In the genomic region with DNA sequence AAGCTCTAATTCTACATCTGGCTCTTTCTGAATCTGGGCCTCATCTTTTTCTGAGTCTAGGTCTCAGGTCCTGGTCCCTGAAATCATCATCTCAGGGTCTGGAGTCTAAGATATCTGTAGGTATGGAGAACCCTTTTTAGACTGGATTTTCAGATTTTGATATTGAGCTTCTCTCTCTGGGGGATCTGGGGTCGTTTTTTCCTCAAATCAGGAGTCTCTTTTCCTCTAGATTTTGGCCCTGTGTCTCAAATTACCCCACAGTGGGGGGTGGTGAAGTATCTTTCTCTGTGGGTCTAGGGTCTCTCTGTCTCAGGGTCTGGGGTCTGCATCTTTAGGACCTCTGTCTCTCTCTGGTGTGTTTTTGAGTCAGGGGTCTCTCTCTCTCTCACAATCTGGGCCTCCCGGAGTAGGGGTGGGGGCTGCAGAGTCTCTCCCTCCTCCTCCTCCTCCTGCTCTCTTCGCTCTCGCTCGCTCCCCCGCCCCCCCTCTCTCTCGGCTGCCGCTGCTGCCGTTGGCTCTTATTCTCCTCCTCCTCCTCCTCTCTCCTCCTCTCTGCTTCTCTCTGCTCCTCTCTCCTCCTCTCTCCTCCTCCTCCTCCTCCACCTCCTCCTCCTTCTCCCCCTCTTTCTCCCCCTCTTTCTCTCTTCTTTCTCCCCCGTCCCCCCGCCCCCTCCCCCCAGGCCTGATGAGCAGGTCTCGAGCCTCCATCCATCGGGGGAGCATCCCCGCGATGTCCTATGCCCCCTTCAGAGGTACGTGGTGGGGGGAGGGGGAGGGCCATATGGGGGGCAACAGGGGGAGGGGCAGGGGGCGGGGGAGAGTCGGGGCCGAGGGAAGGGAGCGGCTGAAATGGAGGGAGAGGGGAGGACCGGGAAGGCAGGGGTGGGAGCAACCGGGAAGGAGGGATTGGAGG, we compare ENCODE assay signal across 8 cellular contexts. TPM values are rescaled to one million over a fixed set of nuclear protein-coding genes. Genes with fewer than 3 reads are reported as not detected.
A peak's percentile ranks its signal among the peaks of the same experiment; 100 is the strongest.
DNase-seq lines count a peak whose midpoint lies in the region; ATAC-seq, FAIRE-seq and TF ChIP-seq lines count a peak whose summit lies in the region.

Gene SYNGAP1 (plus strand): TSS at position 486 of the 913 bp plus-strand sequence. CDS start 200 bp downstream, at position 686.

- H3K36me3 ChIP-seq in HepG2 (replicated peaks in 1 of 2; ENCODE audit: control insufficient read depth in 1 of 2, insufficient read depth in 2 of 2, low read length in 2 of 2): peaks cover 7 to 10% of the 10 kb centered on the region in 2 experiments

- POLR2A ChIA-PET in T-cell (lab: Charles Lee): interaction anchor here in 1 of 2 donors (0.6 to 1.2 kb wide), 3 partner anchors 107 to 151 kb away, joined by 3 to 4 read pairs (median 3); no protein-coding TSS in a partner anchor
- POLR2A ChIA-PET in HepG2 (lab: Yijun Ruan, JAX): interaction anchor here (0.6 to 2.7 kb wide), 4 partner anchors 10 to 107 kb away, joined by 3 to 23 read pairs (median 6); no protein-coding TSS in a partner anchor

- H3K27ac Mint-ChIP-seq in T-cell (peak within 1 kb of the TSS; percentile 96 to 99), chondrocyte (ENCODE audit: unreplicated experiment) (peak within 1 kb of the TSS; percentile 99)
- peak within 1 kb of the TSS; percentile 99 for H3K27ac Mint-ChIP-seq in stimulated activated naive B cell treated with anti-CD40 and anti-IgM and Interleukin-4, amounts not matched to agents 10 μg/mL and 1 μg/mL and 100 μg/mL, for 72 hours

- intact Hi-C loops in HepG2 (cut with micrococcal nuclease; ENCODE audit: unreplicated experiment): no loop called here

- H3K79me2 ChIP-seq in HepG2 (ENCODE audit: insufficient read depth, low read length): peaks cover 21% of the 10 kb centered on the region

- H2AFZ ChIP-seq in HepG2 (ENCODE audit: low read length): peak within 1 kb of the TSS; percentile 33

- 27% methylated on average over 22 of the region's 22 CpGs for WGBS in HepG2 (ENCODE audit: low lambda C conversion rate)

- no peaks in the 10 kb centered on the region for H3K9me3 ChIP-seq in HepG2 (ENCODE audit: low read length)

- FAIRE-seq in HepG2 (lab: Jason Lieb, UNC): no peak

- H4K20me1 ChIP-seq in HepG2 (ENCODE audit: insufficient read depth, low read length): no peaks in the 10 kb centered on the region

- H3K9ac ChIP-seq in HepG2 (ENCODE audit: insufficient read depth, low read depth, low read length): peak within 1 kb of the TSS; percentile 74; the same call in 1 of the 2 replicates

- peak within 1 kb of the TSS; percentile 97 for H3K4me2 ChIP-seq in HepG2 (ENCODE audit: low read depth, low read length)

- TF ChIP-seq CTCF in chondrocyte (IDR thresholded peaks at IDR 0.05) (no peak), HepG2 (CRISPR knock-in tag; IDR thresholded peaks at IDR 0.05) (no peak)

- H3K27ac ChIP-seq in HepG2 (ENCODE audit: extremely low read length, insufficient read depth, low read length): no peak within 1 kb of the TSS

- peaks cover 2 to 35% of the 10 kb centered on the region in 2 experiments; a peak in 3 of 5 replicates for H3K27me3 ChIP-seq in HepG2 (ENCODE audit: control insufficient read depth in 1 of 2, insufficient read depth in 2 of 2, low read length in 2 of 2)

- H3K4me1 Mint-ChIP-seq in T-cell (peaks cover 59 to 84% (median 74%) of the 10 kb centered on the region in 3 donors), chondrocyte (ENCODE audit: low read depth) (peaks cover 70% of the 10 kb centered on the region)
- H3K4me1 Mint-ChIP-seq in stimulated activated naive B cell treated with anti-CD40 and anti-IgM and Interleukin-4, amounts not matched to agents 10 μg/mL and 1 μg/mL and 100 μg/mL, for 72 hours: peaks cover 47 to 59% of the 10 kb centered on the region in 2 donors

- in situ Hi-C loops in HepG2 (cut with HindIII; ENCODE audit: extremely low pct_ligation_motif_present, low pct_unique_long_range_greater_than_20kb): loop anchor here (10.0 to 25.0 kb wide), 2 partner anchors 133 to 215 kb away; partner anchors contain the start of genes B3GALT4, HSD17B8, PFDN6 and RGL2

- CTCF ChIA-PET in T-cell (lab: Charles Lee) (interaction anchor here in 1 of 2 donors (1.1 kb wide), 1 partner anchor 29 kb away, joined by 3 read pairs; no protein-coding TSS in a partner anchor), HepG2 (lab: Yijun Ruan, JAX; ENCODE audit: low intra/inter-chr PET ratio, low total read pairs) (no interaction called here)

- no peak for ATAC-seq in T-cell (replicated peaks in 1 of 4)
- no peak for ATAC-seq in HepG2
- ATAC-seq in stimulated activated naive B cell treated with anti-CD40 and anti-IgM and Interleukin-4, amounts not matched to agents 10 μg/mL and 1 μg/mL and 100 μg/mL, for 72 hours (replicated peaks): no peak
- ATAC-seq in GM21367 (IDR thresholded peaks at IDR 0.05; ENCODE audit: unreplicated experiment): no peak

- H3K27me3 Mint-ChIP-seq in T-cell (no peaks in the 10 kb centered on the region), chondrocyte (ENCODE audit: low read depth) (no peaks in the 10 kb centered on the region)
- H3K27me3 Mint-ChIP-seq in stimulated activated naive B cell treated with anti-CD40 and anti-IgM and Interleukin-4, amounts not matched to agents 10 μg/mL and 1 μg/mL and 100 μg/mL, for 72 hours: no peaks in the 10 kb centered on the region

- H3K4me3 Mint-ChIP-seq in T-cell (peak within 1 kb of the TSS; percentile 92 to 94 (median 94)), chondrocyte (ENCODE audit: unreplicated experiment) (peak within 1 kb of the TSS; percentile 99)
- H3K4me3 Mint-ChIP-seq in stimulated activated naive B cell treated with anti-CD40 and anti-IgM and Interleukin-4, amounts not matched to agents 10 μg/mL and 1 μg/mL and 100 μg/mL, for 72 hours: peak within 1 kb of the TSS; percentile 97 to 98

- no peaks in the 10 kb centered on the region for H3K9me3 Mint-ChIP-seq in T-cell
- H3K9me3 Mint-ChIP-seq in chondrocyte (ENCODE audit: low read depth): no peaks in the 10 kb centered on the region
- peaks cover 4 to 5% of the 10 kb centered on the region in 2 donors for H3K9me3 Mint-ChIP-seq in stimulated activated naive B cell treated with anti-CD40 and anti-IgM and Interleukin-4, amounts not matched to agents 10 μg/mL and 1 μg/mL and 100 μg/mL, for 72 hours

- H3K36me3 Mint-ChIP-seq in T-cell: peaks cover 13% of the 10 kb centered on the region
- peaks cover 12% of the 10 kb centered on the region for H3K36me3 Mint-ChIP-seq in chondrocyte (ENCODE audit: low read depth)
- peaks cover 14 to 31% of the 10 kb centered on the region in 2 donors for H3K36me3 Mint-ChIP-seq in stimulated activated naive B cell treated with anti-CD40 and anti-IgM and Interleukin-4, amounts not matched to agents 10 μg/mL and 1 μg/mL and 100 μg/mL, for 72 hours

- TF ChIP-seq EP300 in HepG2 (IDR thresholded peaks at IDR 0.05; ENCODE audit: low read depth in 2 of 2, low read length in 2 of 2) (no peak), HepG2 (CRISPR knock-in tag; IDR thresholded peaks at IDR 0.05; ENCODE audit: borderline replicate concordance) (no peak)

- H3K4me3 ChIP-seq in HepG2 (replicated peaks in 1 of 3; ENCODE audit: insufficient read depth in 1 of 3, low read depth in 2 of 3, low read length in 3 of 3): peak within 1 kb of the TSS in 1 of 3 experiments; percentile 96; a peak in 1 of 6 replicates

- no peak for TF ChIP-seq RAD21 in HepG2 (CRISPR knock-in tag; IDR thresholded peaks at IDR 0.05)

- no peak for TF ChIP-seq POLR2A in HepG2 (IDR thresholded peaks at IDR 0.05; ENCODE audit: insufficient read depth in 1 of 2, low read depth in 2 of 2, low read length in 2 of 2)

- peak in 48 of 76 experiments; percentile 8 to 76 (median 44) for DNase-seq in HUDEP-2 (lab: John Stamatoyannopoulos, UW; ENCODE audit: unreplicated experiment in 76 of 76)
- peak in 17 of 34 experiments; percentile 14 to 53 (median 45) for DNase-seq in T-cell
- DNase-seq in chondrocyte (ENCODE audit: low spot score): no peak
- no peak for DNase-seq in HepG2 (ENCODE audit: low spot score)
- DNase-seq in stimulated activated naive B cell treated with anti-CD40 and anti-IgM and Interleukin-4, amounts not matched to agents 10 μg/mL and 1 μg/mL and 100 μg/mL, for 72 hours: no peak
- DNase-seq in GOT3 (lab: John Stamatoyannopoulos, UW): no peak
- no peak for DNase-seq in DMS114 treated with DMSO at 0.1 percent for 48 hours (lab: John Stamatoyannopoulos, UW; ENCODE audit: unreplicated experiment)

- BruUV-seq in HepG2 (replicated peaks; lab: Mats Ljungman, UMichigan): no TSS peak

- H3K4me1 ChIP-seq in HepG2 (ENCODE audit: insufficient read depth, low read length): peaks cover 50% of the 10 kb centered on the region

TF ChIP-seq in HepG2, 621 proteins besides CTCF, POLR2A, EP300 and RAD21 (continues in another document):
- peak; percentile 60; the same call in 1 of the 2 replicates for TF ChIP-seq ZSCAN25 (CRISPR knock-in tag; IDR thresholded peaks at IDR 0.05)
- TF ChIP-seq, protein P1, sequence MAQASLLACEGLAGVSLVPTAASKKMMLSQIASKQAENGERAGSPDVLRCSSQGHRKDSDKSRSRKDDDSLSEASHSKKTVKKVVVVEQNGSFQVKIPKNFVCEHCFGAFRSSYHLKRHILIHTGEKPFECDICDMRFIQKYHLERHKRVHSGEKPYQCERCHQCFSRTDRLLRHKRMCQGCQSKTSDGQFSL (CRISPR knock-in tag; IDR thresholded peaks at IDR 0.05): 0 out of 2 replicates have a peak, but pooled peaks have one; percentile 7

RNA-seq across cellular contexts. Expression of gene SYNGAP1, which starts in this region (rescaled TPM):
- total RNA-seq in T-cell: 100 to 1,000 TPM in 1 of 5 donors, 10 to 100 TPM in 4; 51.2 to 111 (median 64.5) TPM
- 24.2 to 32.6 TPM (median 24.7 TPM) in 3 replicates for total RNA-seq in chondrocyte
- total RNA-seq in HepG2 (2016; rRNA removed; fragmentation: Illumina TruSeq; extraction: Trizol): 0.41 and 0.75 TPM in 2 replicates
- total RNA-seq in HepG2 (2016; cell fraction: cytosol; rRNA removed; fragmentation: Illumina TruSeq; extraction: Trizol; ENCODE audit: low read depth): 0.09 and 0.10 TPM in 2 replicates
- 0.42 and 0.78 TPM in 2 replicates for total RNA-seq in HepG2 (2016; cell fraction: insoluble cytoplasmic fraction; rRNA removed; fragmentation: Illumina TruSeq; extraction: Trizol)
- 0.14 and 0.15 TPM in 2 replicates for total RNA-seq in HepG2 (2016; cell fraction: membrane; rRNA removed; fragmentation: Illumina TruSeq; extraction: Trizol)
- total RNA-seq in HepG2 (2016; cell fraction: nucleus; rRNA removed; fragmentation: Illumina TruSeq; extraction: Trizol): 1.1 and 1.4 TPM in 2 replicates
- polyA plus RNA-seq in HepG2 (2011; rRNA removed): 1.1 and 1.9 TPM in 2 replicates
- polyA plus RNA-seq in HepG2 (2011; cell fraction: cytosol; rRNA removed): 0.32 and 0.33 TPM in 2 replicates
- polyA plus RNA-seq in HepG2 (2011; cell fraction: nucleus; rRNA removed): 12.4 and 12.6 TPM in 2 replicates
- 2.7 and 3.4 TPM in 2 replicates for polyA plus RNA-seq in HepG2 (2012)
- 0.07 TPM in 2 replicates for polyA plus RNA-seq in HepG2 (2016; cell fraction: cytosol; fragmentation: Illumina TruSeq; extraction: Trizol; ENCODE audit: low read depth)
- 0.70 and 1.0 TPM in 2 replicates for polyA plus RNA-seq in HepG2 (2016; cell fraction: insoluble cytoplasmic fraction; fragmentation: Illumina TruSeq; extraction: Trizol; ENCODE audit: low read depth)
- 0.16 and 0.18 TPM in 2 replicates for polyA plus RNA-seq in HepG2 (2016; cell fraction: membrane; fragmentation: Illumina TruSeq; extraction: Trizol; ENCODE audit: low read depth)
- polyA plus RNA-seq in HepG2 (2016; cell fraction: nucleus; fragmentation: Illumina TruSeq; extraction: Trizol; ENCODE audit: insufficient read depth, low read depth): 6.2 and 14.4 TPM in 2 replicates
- polyA minus RNA-seq in HepG2 (2011; rRNA and poly(A)+ RNA removed; ENCODE audit: low replicate concordance): 0.98 and 2.6 TPM in 2 replicates
- polyA minus RNA-seq in HepG2 (2011; cell fraction: cytosol; rRNA and poly(A)+ RNA removed): 0.26 and 0.49 TPM in 2 replicates
- polyA minus RNA-seq in HepG2 (2011; cell fraction: nucleus; rRNA and poly(A)+ RNA removed): 2.2 and 4.4 TPM in 2 replicates

Comparison
In these comparisons a context has a peak if more than half of its experiments do, and no peak if none do; other contexts are left out.
1. RNA of gene SYNGAP1 (total RNA-seq): 51.2 to 111 TPM in T-cell and 24.2 to 32.6 TPM in chondrocyte; 0.09 to 1.4 TPM in HepG2; every median in the first group is over 10 times any median in the second.
2. DNase-seq: peak in HUDEP-2 (48 of 76); none in chondrocyte (single experiment), HepG2 (single experiment), stimulated activated naive B cell treated with anti-CD40 and anti-IgM and Interleukin-4, amounts not matched to agents 10 μg/mL and 1 μg/mL and 100 μg/mL, for 72 hours (single experiment), GOT3 (single experiment) and DMS114 treated with DMSO at 0.1 percent for 48 hours (single experiment).
3. Peak in every context shown above with its lines, with median percentiles within 50 percentile points of each other: H3K27ac Mint-ChIP-seq and H3K4me3 Mint-ChIP-seq.